ENCODE assay signal across 1 cellular context in the genomic region with DNA sequence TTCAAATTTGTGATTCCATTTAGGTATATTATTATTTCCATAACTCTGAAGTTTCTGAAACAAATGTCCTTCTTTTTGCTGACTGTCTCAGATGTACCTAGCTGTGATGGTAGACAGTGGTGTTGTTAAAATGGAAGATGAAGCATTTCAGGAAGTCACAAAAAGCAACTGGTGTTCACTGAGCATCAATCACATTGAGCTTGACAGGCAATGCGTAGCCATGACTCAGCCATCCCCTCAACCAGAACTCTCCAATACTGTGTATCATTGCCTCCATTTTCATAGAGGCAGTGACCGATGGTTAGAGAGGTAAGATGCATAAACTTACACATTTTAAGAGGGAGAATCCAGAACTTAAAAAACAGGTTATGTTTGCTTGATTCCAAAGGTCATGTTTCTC.
TF ChIP-seq lines count a peak whose summit lies in the region.

No MANE protein-coding gene starts in this region.

TF ChIP-seq in GM12878, 131 proteins besides CTCF, POLR2A, EP300 and RAD21 (continued from another document):
- no peak for TF ChIP-seq USF1 (IDR thresholded peaks at IDR 0.05; ENCODE audit: borderline replicate concordance, extremely low read length, insufficient read depth, low read depth, low read length)
